Comparison of ENCODE assay signal across 6 cellular contexts in the genomic region with DNA sequence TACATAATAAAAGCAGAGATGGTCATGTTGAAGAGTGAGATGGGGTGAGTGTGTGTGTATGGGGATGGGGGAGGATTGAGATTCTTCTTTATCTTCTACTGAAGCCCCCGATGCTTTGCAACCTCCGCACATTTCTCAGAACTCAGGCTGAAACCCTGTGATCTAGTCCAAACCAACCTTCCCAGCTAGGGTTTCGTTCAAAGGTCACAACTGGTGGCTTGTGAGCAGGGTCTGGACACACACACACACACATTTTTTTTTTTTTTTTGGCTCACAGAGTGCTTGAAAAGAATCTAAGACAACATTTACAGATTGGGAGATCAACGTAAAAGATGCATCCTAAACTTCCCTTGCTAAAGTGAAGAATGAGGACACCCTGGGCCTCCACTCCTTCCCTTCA.
"Had no signal": no experiment of that assay in that cellular context is flagged by ENCODE, and none has a peak within 500 bp of the region (broad histone marks: within the 10 kb centered on the region; RNA-seq: fewer than 3 reads in every experiment).

No MANE protein-coding gene starts in this region.

- H3K9me3 ChIP-seq: HAP-1 had no signal

- H3K4me3 ChIP-seq: GM23248, HAP-1, K562 had no signal

- DNase-seq: GOT3, KG1 had no signal

- H3K36me3 ChIP-seq: HAP-1 had no signal

- H3K9ac ChIP-seq: GM23248 had no signal

- H3K4me1 ChIP-seq: HAP-1 had no signal

- H3K27ac ChIP-seq: GM23248, HL-60 had no signal
